Comparison of ENCODE assay signal across 10 cellular contexts in genomic region chr16:1920727-1921155, GRCh38. TPM values are rescaled to one million over a fixed set of nuclear protein-coding genes. Genes with fewer than 3 reads are reported as not detected.
A peak's percentile ranks its signal among the peaks of the same experiment; 100 is the strongest.
DNase-seq lines count a peak whose midpoint lies in the region; ATAC-seq and TF ChIP-seq lines count a peak whose summit lies in the region.
"Had no signal": no experiment of that assay in that cellular context is flagged by ENCODE, and none has a peak within 500 bp of the region (broad histone marks: within the 10 kb centered on the region; RNA-seq: fewer than 3 reads in every experiment).

No MANE protein-coding gene starts in this region.

- H3K9me3 Mint-ChIP-seq in activated CD4-positive, alpha-beta T cell treated with anti-CD3 and anti-CD28 coated beads, Interleukin-2, amount 10 ng/mL, durations not matched to agents 24 days and 14 days, result no peaks in the 10 kb centered on the region
- H3K9me3 Mint-ChIP-seq: activated naive CD8-positive, alpha-beta T cell treated with anti-CD3 and anti-CD28 coated beads, Interleukin-2, amount 10 ng/mL, durations not matched to agents 7 days and 5 days had no signal

- ATAC-seq in HG03354 (IDR thresholded peaks at IDR 0.05; ENCODE audit: poor library complexity, severe bottlenecking, unreplicated experiment), result no peak
- ATAC-seq in GM18873 (IDR thresholded peaks at IDR 0.05; ENCODE audit: low FRiP score, unreplicated experiment), result no peak

- intact Hi-C loops in activated CD4-positive, alpha-beta T cell treated with anti-CD3 and anti-CD28 coated beads, Interleukin-2, amount 10 ng/mL, durations not matched to agents 24 days and 14 days (cut with micrococcal nuclease), result no loop called here

- peaks cover 61% of the 10 kb centered on the region for H3K27me3 Mint-ChIP-seq in activated CD4-positive, alpha-beta T cell treated with anti-CD3 and anti-CD28 coated beads, Interleukin-2, amount 10 ng/mL, durations not matched to agents 24 days and 14 days

- H3K36me3 Mint-ChIP-seq in activated CD4-positive, alpha-beta T cell treated with anti-CD3 and anti-CD28 coated beads, Interleukin-2, amount 10 ng/mL, durations not matched to agents 24 days and 14 days (ENCODE audit: low read depth), result no peaks in the 10 kb centered on the region
- H3K36me3 Mint-ChIP-seq: activated naive CD8-positive, alpha-beta T cell treated with anti-CD3 and anti-CD28 coated beads, Interleukin-2, amount 10 ng/mL, durations not matched to agents 7 days and 5 days had no signal

- DNase-seq in activated CD4-positive, alpha-beta T cell treated with anti-CD3 and anti-CD28 coated beads, Interleukin-2, amount 10 ng/mL, durations not matched to agents 24 days and 14 days, result peak; percentile 67
- DNase-seq in activated CD4-positive, alpha-beta T cell treated with anti-CD3 and anti-CD28 coated beads for 1 hour, result no peak
- peak; percentile 41 for DNase-seq in NCI-H69 (lab: John Stamatoyannopoulos, UW)
- DNase-seq in choroid plexus epithelial cell (ENCODE audit: low read depth), result peak; percentile 28
- DNase-seq in stimulated activated CD8-positive, alpha-beta memory T cell treated with anti-CD3 and anti-CD28 coated beads, Interleukin-4, amount 100 ng/mL, for 48 hours, result peak; percentile 50
- no peak for DNase-seq in HuH-7.5 (ENCODE audit: low spot score)
- DNase-seq: activated naive CD8-positive, alpha-beta T cell treated with anti-CD3 and anti-CD28 coated beads, Interleukin-2, amount 10 ng/mL, durations not matched to agents 7 days and 5 days had no signal

- H3K4me3 ChIP-seq in choroid plexus epithelial cell (ENCODE audit: low read depth, low read length), result no peak overlapping the region
- H3K4me3 ChIP-seq: BLaER1 treated with 17β-estradiol and CSF1 and Interleukin-3, amounts not matched to agents 10 nM and 100 nM had no signal

- H3K4me1 Mint-ChIP-seq in activated CD4-positive, alpha-beta T cell treated with anti-CD3 and anti-CD28 coated beads, Interleukin-2, amount 10 ng/mL, durations not matched to agents 24 days and 14 days, result peaks cover 7% of the 10 kb centered on the region

- H3K27ac Mint-ChIP-seq in activated CD4-positive, alpha-beta T cell treated with anti-CD3 and anti-CD28 coated beads, Interleukin-2, amount 10 ng/mL, durations not matched to agents 24 days and 14 days, result no peak overlapping the region
- H3K27ac Mint-ChIP-seq: activated naive CD8-positive, alpha-beta T cell treated with anti-CD3 and anti-CD28 coated beads, Interleukin-2, amount 10 ng/mL, durations not matched to agents 7 days and 5 days had no signal

- no peak overlapping the region for H3K4me3 Mint-ChIP-seq in activated CD4-positive, alpha-beta T cell treated with anti-CD3 and anti-CD28 coated beads, Interleukin-2, amount 10 ng/mL, durations not matched to agents 24 days and 14 days
- H3K4me3 Mint-ChIP-seq: activated naive CD8-positive, alpha-beta T cell treated with anti-CD3 and anti-CD28 coated beads, Interleukin-2, amount 10 ng/mL, durations not matched to agents 7 days and 5 days had no signal

- no peak for TF ChIP-seq CTCF in choroid plexus epithelial cell (conservative IDR thresholded peaks at IDR 0.05; ENCODE audit: low read depth, low read length)

RNA-seq across cellular contexts. Expression of gene HS3ST6, which starts 2.5 kb away (rescaled TPM):
- not detected in 2 replicates for total RNA-seq in activated CD4-positive, alpha-beta T cell treated with anti-CD3 and anti-CD28 coated beads, Interleukin-2, amount 10 ng/mL, durations not matched to agents 24 days and 14 days
- total RNA-seq: activated naive CD8-positive, alpha-beta T cell treated with anti-CD3 and anti-CD28 coated beads, Interleukin-2, amount 10 ng/mL, durations not matched to agents 7 days and 5 days had no signal

RNA-seq across cellular contexts. Expression of gene MSRB1, which starts 22.3 kb away (rescaled TPM):
- total RNA-seq in activated CD4-positive, alpha-beta T cell treated with anti-CD3 and anti-CD28 coated beads, Interleukin-2, amount 10 ng/mL, durations not matched to agents 24 days and 14 days, result 22.8 and 23.0 TPM in 2 replicates

RNA-seq across cellular contexts. Expression of gene RPL3L, which starts 33.7 kb away (rescaled TPM):
- 1.0 TPM in 1 of 2 replicates, not detected in the other for total RNA-seq in activated CD4-positive, alpha-beta T cell treated with anti-CD3 and anti-CD28 coated beads, Interleukin-2, amount 10 ng/mL, durations not matched to agents 24 days and 14 days
- total RNA-seq: activated naive CD8-positive, alpha-beta T cell treated with anti-CD3 and anti-CD28 coated beads, Interleukin-2, amount 10 ng/mL, durations not matched to agents 7 days and 5 days had no signal

RNA-seq across cellular contexts. Expression of gene NDUFB10, which starts 38.6 kb away (rescaled TPM):
- total RNA-seq in activated CD4-positive, alpha-beta T cell treated with anti-CD3 and anti-CD28 coated beads, Interleukin-2, amount 10 ng/mL, durations not matched to agents 24 days and 14 days, result 136 and 141 TPM in 2 replicates

RNA-seq across cellular contexts. Expression of gene RPS2, which starts 43.9 kb away (rescaled TPM):
- 3,359 and 3,401 TPM in 2 replicates for total RNA-seq in activated CD4-positive, alpha-beta T cell treated with anti-CD3 and anti-CD28 coated beads, Interleukin-2, amount 10 ng/mL, durations not matched to agents 24 days and 14 days

Comparison
In these comparisons a context has a peak if more than half of its experiments do, and no peak if none do; other contexts are left out.
1. DNase-seq: peak in activated CD4-positive, alpha-beta T cell treated with anti-CD3 and anti-CD28 coated beads, Interleukin-2, amount 10 ng/mL, durations not matched to agents 24 days and 14 days (single experiment), NCI-H69 (single experiment), choroid plexus epithelial cell (single experiment) and stimulated activated CD8-positive, alpha-beta memory T cell treated with anti-CD3 and anti-CD28 coated beads, Interleukin-4, amount 100 ng/mL, for 48 hours (single experiment); none in activated CD4-positive, alpha-beta T cell treated with anti-CD3 and anti-CD28 coated beads for 1 hour (single experiment) and HuH-7.5 (single experiment).